Comparison of ENCODE assay signal across 27 cellular contexts in genomic region chr17:52227926-52228325, GRCh38.
"Had no signal": no experiment of that assay in that cellular context is flagged by ENCODE, and none has a peak within 500 bp of the region (broad histone marks: within the 10 kb centered on the region; RNA-seq: fewer than 3 reads in every experiment).

No MANE protein-coding gene starts in this region.

- H3K27ac ChIP-seq: brain microvascular endothelial cell, coronary artery, esophagus muscularis mucosa, heart left ventricle had no signal

- DNase-seq: activated CD4-positive, alpha-beta memory T cell treated with anti-CD3 and anti-CD28 coated beads, Interleukin-2, amount 10 ng/mL, durations not matched to agents 7 days and 5 days; activated CD4-positive, alpha-beta T cell treated with anti-CD3 and anti-CD28 coated beads for 1 hour; activated CD4-positive, alpha-beta T cell treated with anti-CD3 and anti-CD28 coated beads for 4 hours; activated CD4-positive, alpha-beta T cell treated with anti-CD3 and anti-CD28 coated beads, Interleukin-2, amount 10 ng/mL, durations not matched to agents 7 days and 5 days; activated CD4-positive, alpha-beta T cell treated with anti-CD3 and anti-CD28 coated beads, Interleukin-2, amount 50 U/mL, for 4 hours; activated CD8-positive, alpha-beta memory T cell treated with anti-CD3 and anti-CD28 coated beads for 24 hours; activated effector memory CD4-positive, alpha-beta T cell treated with Interleukin-2 at 50 U/mL for 16 hours; activated gamma-delta T cell treated with Interleukin-2 at 50 U/mL for 16 hours; activated naive CD4-positive, alpha-beta T cell treated with anti-CD3 and anti-CD28 coated beads, Interleukin-2, amount 50 U/mL, for 16 hours; activated naive CD4-positive, alpha-beta T cell treated with Interleukin-2 at 50 U/mL for 16 hours; activated T-cell treated with anti-CD3 and anti-CD28 coated beads, Interleukin-2, amount 50 U/mL, for 4 hours; amniotic stem cell; anterior cingulate cortex; brain microvascular endothelial cell; dorsolateral prefrontal cortex; effector memory CD4-positive, alpha-beta T cell; endodermal cell; erythroblast; glutamatergic neuron; heart left ventricle; T-helper 2 cell had no signal

- H3K27me3 ChIP-seq: brain microvascular endothelial cell, dorsolateral prefrontal cortex, esophagus muscularis mucosa had no signal

- H3K27me3 Mint-ChIP-seq: activated CD4-positive, alpha-beta memory T cell treated with anti-CD3 and anti-CD28 coated beads, Interleukin-2, amount 10 ng/mL, durations not matched to agents 7 days and 5 days; activated CD4-positive, alpha-beta T cell treated with anti-CD3 and anti-CD28 coated beads, Interleukin-2, amount 10 ng/mL, durations not matched to agents 7 days and 5 days; central memory CD8-positive, alpha-beta T cell; dendritic cell treated with granulocyte-macrophage colony-stimulating factor and Interleukin-4, amounts not matched to agents 40 ng/mL and 50 ng/mL, for 4 days had no signal

- H3K4me3 Mint-ChIP-seq: activated CD4-positive, alpha-beta memory T cell treated with anti-CD3 and anti-CD28 coated beads, Interleukin-2, amount 10 ng/mL, durations not matched to agents 7 days and 5 days; activated CD4-positive, alpha-beta T cell treated with anti-CD3 and anti-CD28 coated beads, Interleukin-2, amount 10 ng/mL, durations not matched to agents 7 days and 5 days; activated naive CD8-positive, alpha-beta T cell; activated T-cell treated with anti-CD3 and anti-CD28 coated beads, Interleukin-2, amount 50 U/mL, for 4 hours; activated T-helper 17 cell treated with anti-CD3 and anti-CD28 coated beads, Interleukin-2, amount 50 U/mL, for 72 hours; central memory CD8-positive, alpha-beta T cell; dendritic cell treated with granulocyte-macrophage colony-stimulating factor and Interleukin-4, amounts not matched to agents 40 ng/mL and 50 ng/mL, for 4 days; endodermal cell had no signal

- H3K9me3 ChIP-seq: esophagus muscularis mucosa, heart left ventricle had no signal

- H3K36me3 ChIP-seq: brain microvascular endothelial cell, esophagus muscularis mucosa, heart left ventricle had no signal

- H3K9me3 Mint-ChIP-seq: activated CD4-positive, alpha-beta memory T cell treated with anti-CD3 and anti-CD28 coated beads, Interleukin-2, amount 10 ng/mL, durations not matched to agents 7 days and 5 days; activated CD4-positive, alpha-beta T cell treated with anti-CD3 and anti-CD28 coated beads, Interleukin-2, amount 10 ng/mL, durations not matched to agents 7 days and 5 days; activated T-cell treated with anti-CD3 and anti-CD28 coated beads, Interleukin-2, amount 50 U/mL, for 4 hours; activated T-helper 17 cell treated with anti-CD3 and anti-CD28 coated beads, Interleukin-2, amount 50 U/mL, for 72 hours; dendritic cell treated with granulocyte-macrophage colony-stimulating factor and Interleukin-4, amounts not matched to agents 40 ng/mL and 50 ng/mL, for 4 days; endodermal cell had no signal

- H3K4me1 ChIP-seq: esophagus muscularis mucosa, heart left ventricle had no signal

- ATAC-seq: activated T-cell treated with anti-CD3 and anti-CD28 coated beads, Interleukin-2, amount 50 U/mL, for 4 hours; activated T-helper 17 cell treated with anti-CD3 and anti-CD28 coated beads, Interleukin-2, amount 50 U/mL, for 72 hours; heart left ventricle had no signal

- H3K27ac Mint-ChIP-seq: activated CD4-positive, alpha-beta memory T cell treated with anti-CD3 and anti-CD28 coated beads, Interleukin-2, amount 10 ng/mL, durations not matched to agents 7 days and 5 days; activated CD4-positive, alpha-beta T cell treated with anti-CD3 and anti-CD28 coated beads, Interleukin-2, amount 10 ng/mL, durations not matched to agents 7 days and 5 days; activated naive CD8-positive, alpha-beta T cell; activated T-helper 17 cell treated with anti-CD3 and anti-CD28 coated beads, Interleukin-2, amount 50 U/mL, for 72 hours; dendritic cell treated with granulocyte-macrophage colony-stimulating factor and Interleukin-4, amounts not matched to agents 40 ng/mL and 50 ng/mL, for 4 days; endodermal cell had no signal

- H3K36me3 Mint-ChIP-seq: activated naive CD8-positive, alpha-beta T cell had no signal

- H3K4me3 ChIP-seq: coronary artery, esophagus muscularis mucosa, heart left ventricle had no signal

- H3K4me1 Mint-ChIP-seq: activated CD4-positive, alpha-beta memory T cell treated with anti-CD3 and anti-CD28 coated beads, Interleukin-2, amount 10 ng/mL, durations not matched to agents 7 days and 5 days; activated CD4-positive, alpha-beta T cell treated with anti-CD3 and anti-CD28 coated beads, Interleukin-2, amount 10 ng/mL, durations not matched to agents 7 days and 5 days; activated T-helper 17 cell treated with anti-CD3 and anti-CD28 coated beads, Interleukin-2, amount 50 U/mL, for 72 hours; central memory CD8-positive, alpha-beta T cell; endodermal cell had no signal
